In the genomic region with DNA sequence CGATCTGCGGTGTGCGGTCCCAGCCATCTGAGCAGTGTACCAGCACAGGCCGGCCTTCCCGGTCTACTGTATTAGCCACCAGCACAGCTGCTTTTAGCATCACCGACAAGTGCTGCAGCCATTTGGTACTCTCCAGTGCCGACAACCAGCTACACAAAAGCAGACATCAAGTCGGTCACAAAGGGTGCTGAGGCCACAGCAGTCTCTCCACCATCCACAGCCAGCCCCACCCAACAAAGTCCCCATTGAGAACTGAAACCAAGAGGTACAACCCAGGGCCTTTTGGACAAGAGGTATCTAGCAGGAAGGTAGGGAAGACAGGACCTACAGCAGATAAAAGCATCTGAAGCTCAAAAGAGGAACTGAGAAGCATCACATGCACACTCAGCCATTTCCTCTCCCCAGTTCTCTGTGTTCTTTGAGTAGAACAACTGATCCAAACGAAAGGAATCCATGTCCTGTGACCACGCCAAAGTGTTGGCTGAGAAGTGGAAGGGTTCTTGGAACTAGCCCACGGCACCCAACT, we compare ENCODE assay signal across 10 cellular contexts. TPM values are rescaled to one million over a fixed set of nuclear protein-coding genes. Genes with fewer than 3 reads are reported as not detected.
DNase-seq lines count a peak whose midpoint lies in the region; ATAC-seq and TF ChIP-seq lines count a peak whose summit lies in the region.
"Had no signal": no experiment of that assay in that cellular context is flagged by ENCODE, and none has a peak within 500 bp of the region (broad histone marks: within the 10 kb centered on the region; RNA-seq: fewer than 3 reads in every experiment).

No MANE protein-coding gene starts in this region.

- H3K9me3 Mint-ChIP-seq in activated B cell treated with CpG ODN at 0.5 μM for 24 hours: no peaks in the 10 kb centered on the region

- intact Hi-C loops in activated B cell treated with CpG ODN at 0.5 μM for 24 hours (cut with micrococcal nuclease): loop anchor here (1.0 kb wide), 2 partner anchors 8 to 18 kb away; no protein-coding TSS in a partner anchor

- CTCF ChIA-PET in activated B cell treated with CpG ODN at 0.5 μM for 24 hours (lab: Charles Lee): interaction anchor here (0.9 to 2.3 kb wide), 5 partner anchors 14 to 255 kb away, joined by 3 to 7 read pairs (median 7); partner anchors contain the start of gene HSF5

- DNase-seq in GF-D8 (lab: John Stamatoyannopoulos, UW) (peak; percentile 26), activated B cell treated with CpG ODN at 0.5 μM for 24 hours (peak; percentile 44), DMS 273 (lab: John Stamatoyannopoulos, UW; ENCODE audit: unreplicated experiment) (no peak), A172 (ENCODE audit: low spot score) (no peak)
- DNase-seq in stimulated activated naive CD4-positive, alpha-beta T cell treated with Interleukin-2 at 50 U/mL for 16 hours (lab: John Stamatoyannopoulos, UW): no peak
- no peak for DNase-seq in stimulated activated CD8-positive, alpha-beta memory T cell treated with anti-CD3 and anti-CD28 coated beads, Interleukin-4, amount 100 ng/mL, for 48 hours

- H3K27me3 Mint-ChIP-seq in activated B cell treated with CpG ODN at 0.5 μM for 24 hours: no peaks in the 10 kb centered on the region

- POLR2A ChIA-PET in activated B cell treated with CpG ODN at 0.5 μM for 24 hours (lab: Charles Lee): interaction anchor here (0.6 to 4.1 kb wide), 19 partner anchors 8 to 713 kb away, joined by 3 to 33 read pairs (median 6); partner anchors contain the start of genes HSF5, MTMR4, RAD51C and SUPT4H1

- peaks cover 28% of the 10 kb centered on the region for H3K4me1 Mint-ChIP-seq in activated B cell treated with CpG ODN at 0.5 μM for 24 hours

- peak overlapping the region; percentile 64 for H3K4me3 Mint-ChIP-seq in activated B cell treated with CpG ODN at 0.5 μM for 24 hours

- ATAC-seq in GM19438 (IDR thresholded peaks at IDR 0.05; ENCODE audit: low read depth, unreplicated experiment): peak; percentile 89
- peak; percentile 84 for ATAC-seq in HG03135 (IDR thresholded peaks at IDR 0.05; ENCODE audit: unreplicated experiment)
- ATAC-seq in activated B cell treated with CpG ODN at 0.5 μM for 24 hours (ENCODE audit: low read depth): peak; percentile 94

- TF ChIP-seq CTCF in activated B cell treated with CpG ODN at 0.5 μM for 24 hours (IDR thresholded peaks at IDR 0.05): no peak

- peaks cover 79% of the 10 kb centered on the region for H3K36me3 Mint-ChIP-seq in activated B cell treated with CpG ODN at 0.5 μM for 24 hours (ENCODE audit: low read depth)

- peak overlapping the region; percentile 97 for H3K27ac Mint-ChIP-seq in activated B cell treated with CpG ODN at 0.5 μM for 24 hours

RNA-seq across cellular contexts. Expression of gene MTMR4, which starts 9.5 kb away (rescaled TPM):
- 109 and 112 TPM in 2 replicates for total RNA-seq in activated B cell treated with CpG ODN at 0.5 μM for 24 hours
- 46.3 and 49.7 TPM in 2 replicates for total RNA-seq in A172 (2014; rRNA removed; shearing (Covaris generic))

RNA-seq across cellular contexts. Expression of gene HSF5, which starts 16.7 kb away (rescaled TPM):
- total RNA-seq in activated B cell treated with CpG ODN at 0.5 μM for 24 hours: 4.5 and 5.5 TPM in 2 replicates
- not detected in 2 replicates for total RNA-seq in A172 (2014; rRNA removed; shearing (Covaris generic))
- total RNA-seq: endothelial cell of umbilical vein, subcutaneous adipose tissue had no signal

Comparison
In these comparisons a context has a peak if more than half of its experiments do, and no peak if none do; other contexts are left out.
1. DNase-seq: peak in GF-D8 (single experiment) and activated B cell treated with CpG ODN at 0.5 μM for 24 hours (single experiment); none in DMS 273 (single experiment), A172 (single experiment), stimulated activated naive CD4-positive, alpha-beta T cell treated with Interleukin-2 at 50 U/mL for 16 hours (single experiment) and stimulated activated CD8-positive, alpha-beta memory T cell treated with anti-CD3 and anti-CD28 coated beads, Interleukin-4, amount 100 ng/mL, for 48 hours (single experiment).
2. Peak in every context shown above with its lines, with median percentiles within 50 percentile points of each other: ATAC-seq.